In the genomic region with DNA sequence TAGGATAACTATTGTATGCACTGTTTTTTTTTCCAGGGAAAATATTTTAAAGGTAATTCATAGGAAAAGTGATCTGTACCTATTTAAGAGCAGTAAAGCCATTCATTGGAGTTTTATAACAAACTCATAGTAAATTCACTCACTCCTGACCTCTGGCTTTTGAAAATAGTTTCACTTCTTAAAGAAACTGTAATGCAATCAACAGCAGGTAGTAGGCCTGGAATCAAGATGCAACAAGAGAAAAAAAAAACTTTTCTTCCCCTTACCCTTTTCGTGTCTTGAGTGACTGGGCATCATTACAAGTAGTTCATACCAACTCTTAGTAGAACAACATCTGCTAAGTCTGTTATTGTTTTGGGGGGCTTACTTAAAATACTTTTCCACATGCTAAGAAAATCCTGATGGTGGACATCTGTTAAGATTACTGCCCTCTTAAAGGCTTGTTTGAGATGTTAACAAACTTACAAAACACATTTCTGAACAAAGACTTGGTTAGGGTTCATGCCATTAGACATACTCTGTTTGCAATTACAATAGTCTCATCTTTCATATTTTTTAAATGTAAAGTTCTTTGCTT, we compare ENCODE assay signal across 16 cellular contexts.
DNase-seq lines count a peak whose midpoint lies in the region; ATAC-seq and TF ChIP-seq lines count a peak whose summit lies in the region.
"Had no signal": no experiment of that assay in that cellular context is flagged by ENCODE, and none has a peak within 500 bp of the region (broad histone marks: within the 10 kb centered on the region; RNA-seq: fewer than 3 reads in every experiment).

No MANE protein-coding gene starts in this region.

- TF ChIP-seq POLR2A in breast epithelium (IDR thresholded peaks at IDR 0.05) (no peak), transverse colon (IDR thresholded peaks at IDR 0.05) (no peak)

- DNase-seq in MCF 10A (ENCODE audit: unreplicated experiment) = no peak
- no peak for DNase-seq in breast epithelium (ENCODE audit: low spot score in 2 of 2)
- DNase-seq in OCI-LY7 (ENCODE audit: low spot score) = no peak
- DNase-seq in fibroblast of gingiva (ENCODE audit: low read depth) = peak; percentile 70
- no peak for DNase-seq in transverse colon
- DNase-seq in HPDE6-E6E7 (ENCODE audit: extremely low spot score) = no peak
- DNase-seq: effector CD8-positive, alpha-beta T cell; EL; GOT3; islet precursor cell; stimulated activated naive CD8-positive, alpha-beta T cell treated with anti-CD3 and anti-CD28 coated beads, Interleukin-15, amount 100 ng/mL, for 72 hours had no signal

- H3K9me3 ChIP-seq in breast epithelium = no peaks in the 10 kb centered on the region
- H3K9me3 ChIP-seq in OCI-LY7 (ENCODE audit: low read length) = no peaks in the 10 kb centered on the region
- no peaks in the 10 kb centered on the region for H3K9me3 ChIP-seq in transverse colon

- no peaks in the 10 kb centered on the region for H3K9me3 Mint-ChIP-seq in MCF 10A (ENCODE audit: unreplicated experiment)
- H3K9me3 Mint-ChIP-seq: memory B cell; nephron; stimulated activated naive CD8-positive, alpha-beta T cell treated with anti-CD3 and anti-CD28 coated beads, Interleukin-15, amount 100 ng/mL, for 72 hours had no signal

- H3K27ac Mint-ChIP-seq in MCF 10A (ENCODE audit: low read depth, unreplicated experiment) = no peak overlapping the region
- H3K27ac Mint-ChIP-seq: memory B cell; stimulated activated naive CD8-positive, alpha-beta T cell treated with anti-CD3 and anti-CD28 coated beads, Interleukin-15, amount 100 ng/mL, for 72 hours had no signal

- ATAC-seq in HG02981 (IDR thresholded peaks at IDR 0.05; ENCODE audit: unreplicated experiment) (no peak), GM18867 (IDR thresholded peaks at IDR 0.05; ENCODE audit: unreplicated experiment) (no peak)
- ATAC-seq: stimulated activated naive CD8-positive, alpha-beta T cell treated with anti-CD3 and anti-CD28 coated beads, Interleukin-15, amount 100 ng/mL, for 72 hours had no signal

- no peaks in the 10 kb centered on the region for H4K20me1 ChIP-seq in OCI-LY7 (ENCODE audit: insufficient read depth, low read length)

- H3K36me3 ChIP-seq in breast epithelium (no peaks in the 10 kb centered on the region), OCI-LY7 (ENCODE audit: insufficient read depth, low read length) (no peaks in the 10 kb centered on the region), transverse colon (no peaks in the 10 kb centered on the region)

- POLR2A ChIA-PET in MCF 10A (lab: Yijun Ruan, JAX) (interaction anchor here (0.6 to 0.8 kb wide), 2 partner anchors 22 to 178 kb away, joined by 3 to 4 read pairs; no protein-coding TSS in a partner anchor), OCI-LY7 (lab: Charles Lee) (no interaction called here)

- H3K4me1 ChIP-seq in breast epithelium (no peaks in the 10 kb centered on the region), OCI-LY7 (ENCODE audit: insufficient read depth, low read length, poor library complexity, severe bottlenecking) (no peaks in the 10 kb centered on the region), transverse colon (peaks cover 14 to 42% (median 28%) of the 10 kb centered on the region in 4 donors)

- H3K4me3 ChIP-seq in breast epithelium (no peak overlapping the region), OCI-LY7 (ENCODE audit: low read depth, low read length, poor library complexity, severe bottlenecking) (no peak overlapping the region), transverse colon (no peak overlapping the region)

- no peaks in the 10 kb centered on the region for H3K9me2 ChIP-seq in OCI-LY7 (ENCODE audit: insufficient read depth, low read length)

- no peak overlapping the region for H3K4me2 ChIP-seq in OCI-LY7 (ENCODE audit: low read length)

- no peaks in the 10 kb centered on the region for H3K79me2 ChIP-seq in OCI-LY7 (ENCODE audit: insufficient read depth, low read depth, low read length)

- no peaks in the 10 kb centered on the region for H3K27me3 Mint-ChIP-seq in MCF 10A (ENCODE audit: insufficient read depth, unreplicated experiment)
- H3K27me3 Mint-ChIP-seq: memory B cell; stimulated activated naive CD8-positive, alpha-beta T cell treated with anti-CD3 and anti-CD28 coated beads, Interleukin-15, amount 100 ng/mL, for 72 hours had no signal

- peak; percentile 18 for TF ChIP-seq CTCF in MCF 10A (IDR thresholded peaks at IDR 0.05; ENCODE audit: unreplicated experiment)
- TF ChIP-seq CTCF in breast epithelium (IDR thresholded peaks at IDR 0.05) = no peak
- TF ChIP-seq CTCF in OCI-LY7 (conservative IDR thresholded peaks at IDR 0.05; ENCODE audit: low read length) = 0 out of 2 replicates have a peak, but pooled peaks have one; percentile 16
- peak in 4 of 5 experiments; percentile 34 to 62 (median 51) for TF ChIP-seq CTCF in transverse colon (IDR thresholded peaks at IDR 0.05)

- BruUV-seq in MCF 10A (replicated peaks; lab: Mats Ljungman, UMichigan) (no TSS peak), OCI-LY7 (replicated peaks; lab: Mats Ljungman, UMichigan) (no TSS peak)

- WGBS in transverse colon (ENCODE audit: low coverage in 1 of 2), 2 donors = 43 to 78% methylated on average over 1 of the region's 1 CpG

- H3K4me3 Mint-ChIP-seq in MCF 10A (ENCODE audit: unreplicated experiment) = no peak overlapping the region
- H3K4me3 Mint-ChIP-seq: memory B cell; nephron; stimulated activated naive CD8-positive, alpha-beta T cell treated with anti-CD3 and anti-CD28 coated beads, Interleukin-15, amount 100 ng/mL, for 72 hours had no signal

- H3K27ac ChIP-seq in breast epithelium = no peak overlapping the region
- no peak overlapping the region for H3K27ac ChIP-seq in OCI-LY7 (ENCODE audit: low read depth, low read length, poor library complexity, severe bottlenecking)
- no peak overlapping the region for H3K27ac ChIP-seq in transverse colon
- H3K27ac ChIP-seq: RWPE1 had no signal

- in situ Hi-C loops in transverse colon (cut with MboI; ENCODE audit: low pct_ligation_motif_present in 1 of 4, low pct_unique_long_range_greater_than_20kb in 1 of 4, low sequenced_read_pairs in 3 of 4) = no loop called here

- peaks cover 14% of the 10 kb centered on the region for H3K36me3 Mint-ChIP-seq in MCF 10A (ENCODE audit: insufficient read depth, unreplicated experiment)

- intact Hi-C loops in MCF 10A (cut with micrococcal nuclease) = no loop called here
- intact Hi-C loops in breast epithelium (cut with DNase I; ENCODE audit: low total_unique reads) = no loop called here
- intact Hi-C loops in OCI-LY7 (cut with micrococcal nuclease; ENCODE audit: unreplicated experiment) = no loop called here
- intact Hi-C loops in transverse colon (cut with DNase I; ENCODE audit: low total_unique reads) = no loop called here

- TF ChIP-seq EP300 in transverse colon (IDR thresholded peaks at IDR 0.05; ENCODE audit: low read depth) = no peak

- H3K4me1 Mint-ChIP-seq in MCF 10A (ENCODE audit: insufficient read depth, unreplicated experiment) = peaks cover 41% of the 10 kb centered on the region
- H3K4me1 Mint-ChIP-seq: memory B cell had no signal

- H3K27me3 ChIP-seq in breast epithelium (no peaks in the 10 kb centered on the region), transverse colon (no peaks in the 10 kb centered on the region)

- CTCF ChIA-PET in MCF 10A (lab: Yijun Ruan, JAX) = interaction anchor here (1.2 kb wide), 1 partner anchor 41 kb away, joined by 4 read pairs; no protein-coding TSS in a partner anchor
- CTCF ChIA-PET in OCI-LY7 (lab: Charles Lee; ENCODE audit: unreplicated experiment) = no interaction called here

- H2AFZ ChIP-seq in OCI-LY7 (ENCODE audit: low read length) = no peak overlapping the region

Comparison
In these comparisons a context has a peak if more than half of its experiments do, and no peak if none do; other contexts are left out.
1. CTCF ChIP-seq: peak in MCF 10A (single experiment), OCI-LY7 (single experiment) and transverse colon (4 of 5); none in breast epithelium (0 of 3).